ENCODE assay signal across 8 cellular contexts in genomic region chr10:11245510-11245909, GRCh38.
DNase-seq lines count a peak whose midpoint lies in the region; ATAC-seq and TF ChIP-seq lines count a peak whose summit lies in the region.
"Had no signal": no experiment of that assay in that cellular context is flagged by ENCODE, and none has a peak within 500 bp of the region (broad histone marks: within the 10 kb centered on the region; RNA-seq: fewer than 3 reads in every experiment).

No MANE protein-coding gene starts in this region.

- no peaks in the 10 kb centered on the region for H3K9me3 Mint-ChIP-seq in naive thymus-derived CD8-positive, alpha-beta T cell
- no peaks in the 10 kb centered on the region for H3K9me3 Mint-ChIP-seq in neural progenitor cell

- TF ChIP-seq CTCF in neural progenitor cell (IDR thresholded peaks at IDR 0.05), result no peak

- no peaks in the 10 kb centered on the region for H3K36me3 ChIP-seq in neural progenitor cell
- no peaks in the 10 kb centered on the region for H3K36me3 ChIP-seq in H7 (replicated peaks; ENCODE audit: control insufficient read depth, insufficient read depth, low read length)

- POLR2A ChIA-PET in naive thymus-derived CD8-positive, alpha-beta T cell (lab: Charles Lee), result interaction anchor here (0.6 to 2.0 kb wide), 2 partner anchors 11 to 81 kb away, joined by 5 to 9 read pairs; no protein-coding TSS in a partner anchor

- no peak overlapping the region for H3K4me3 Mint-ChIP-seq in naive thymus-derived CD8-positive, alpha-beta T cell
- no peak overlapping the region for H3K4me3 Mint-ChIP-seq in neural progenitor cell

- H2AFZ ChIP-seq in neural progenitor cell (replicated peaks), result no peak overlapping the region

- no peaks in the 10 kb centered on the region for H4K20me1 ChIP-seq in neural progenitor cell (ENCODE audit: low read depth)

- H3K4me1 ChIP-seq in neural progenitor cell, result peaks cover 13% of the 10 kb centered on the region

- no peaks in the 10 kb centered on the region for H3F3A ChIP-seq in neural progenitor cell (ENCODE audit: low read depth)

- H3K79me2 ChIP-seq in neural progenitor cell (ENCODE audit: low read depth), result peaks cover 7% of the 10 kb centered on the region

- no peak overlapping the region for H3K4me2 ChIP-seq in neural progenitor cell

- peaks cover 5 to 48% (median 9%) of the 10 kb centered on the region in 3 donors for H3K36me3 Mint-ChIP-seq in naive thymus-derived CD8-positive, alpha-beta T cell
- peaks cover 4% of the 10 kb centered on the region for H3K36me3 Mint-ChIP-seq in neural progenitor cell

- ATAC-seq in GM18873 (IDR thresholded peaks at IDR 0.05; ENCODE audit: low FRiP score, unreplicated experiment), result peak; percentile 61
- ATAC-seq in GM21723 (IDR thresholded peaks at IDR 0.05; ENCODE audit: unreplicated experiment), result peak; percentile 41
- peak; percentile 32 for ATAC-seq in HG03575 (IDR thresholded peaks at IDR 0.05; ENCODE audit: extremely low read depth, insufficient number of reproducible peaks, low FRiP score, unreplicated experiment)
- peak; percentile 28 to 52 for ATAC-seq in naive thymus-derived CD8-positive, alpha-beta T cell

- H3K27ac Mint-ChIP-seq in naive thymus-derived CD8-positive, alpha-beta T cell, result no peak overlapping the region
- H3K27ac Mint-ChIP-seq in neural progenitor cell, result no peak overlapping the region

- DNase-seq in naive thymus-derived CD8-positive, alpha-beta T cell, result peak in 1 of 10 donors; percentile 19
- DNase-seq in neural progenitor cell (ENCODE audit: low spot score) (no peak), H7 (no peak), DMS153 (lab: John Stamatoyannopoulos, UW) (no peak)
- DNase-seq: amniotic stem cell had no signal

- H3K27me3 Mint-ChIP-seq in naive thymus-derived CD8-positive, alpha-beta T cell, result no peaks in the 10 kb centered on the region
- H3K27me3 Mint-ChIP-seq in neural progenitor cell (ENCODE audit: insufficient read depth, low read depth), result no peaks in the 10 kb centered on the region

- H3K9ac ChIP-seq in neural progenitor cell, result no peak overlapping the region

- no peak overlapping the region for H3K4me3 ChIP-seq in neural progenitor cell
- no peak overlapping the region for H3K4me3 ChIP-seq in H7 (ENCODE audit: insufficient read depth, low read depth, low read length)

- H3K27me3 ChIP-seq in neural progenitor cell, result no peaks in the 10 kb centered on the region
- H3K27me3 ChIP-seq in H7 (ENCODE audit: control insufficient read depth, insufficient read depth, low read length), result no peaks in the 10 kb centered on the region

- peaks cover 17 to 51% (median 38%) of the 10 kb centered on the region in 4 donors for H3K4me1 Mint-ChIP-seq in naive thymus-derived CD8-positive, alpha-beta T cell
- H3K4me1 Mint-ChIP-seq in neural progenitor cell, result peaks cover 17% of the 10 kb centered on the region

- H3K27ac ChIP-seq in neural progenitor cell, result no peak overlapping the region

- H3K9me3 ChIP-seq in neural progenitor cell (ENCODE audit: low read depth), result no peaks in the 10 kb centered on the region
